In the genomic region with DNA sequence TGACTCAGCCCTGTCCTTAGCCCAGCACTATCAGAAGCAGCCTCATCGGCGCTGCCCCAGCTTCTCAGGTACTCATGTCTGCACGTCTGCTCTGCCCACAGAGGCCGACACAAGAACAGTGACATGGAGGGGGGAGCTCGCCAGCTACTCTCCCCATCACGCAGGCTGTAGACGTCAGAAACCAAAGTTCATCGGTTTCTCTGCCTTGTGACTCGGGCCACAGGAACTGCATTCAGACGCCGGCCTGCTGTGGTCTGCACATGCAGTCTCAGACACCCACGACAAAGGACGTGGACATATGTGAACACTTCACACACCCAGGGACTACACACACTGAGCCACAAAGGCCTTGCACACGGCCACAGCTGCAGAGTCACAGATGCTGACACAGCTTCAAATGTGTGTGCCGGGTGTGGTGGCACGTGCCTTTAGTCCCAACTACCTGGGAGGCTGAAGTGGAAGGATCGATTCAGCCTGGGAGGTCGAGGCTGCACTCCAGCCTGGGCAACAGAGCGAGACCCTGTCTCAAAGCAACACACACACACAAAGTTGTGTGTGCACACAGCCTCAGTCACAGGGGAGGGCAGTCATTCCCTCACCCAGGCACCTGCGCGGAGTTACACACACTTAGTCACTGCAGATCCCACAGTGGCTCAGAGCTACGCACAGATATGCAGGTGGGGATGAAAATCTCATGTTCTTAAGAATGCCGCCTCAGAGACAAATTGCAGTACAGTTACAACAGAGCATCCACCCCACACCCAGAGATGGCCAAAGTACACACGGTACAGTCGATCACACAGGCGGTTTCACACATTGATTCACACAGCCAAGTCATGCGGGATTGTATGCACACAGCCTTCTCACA, we compare ENCODE assay signal across 1 cellular context.
TF ChIP-seq lines count a peak whose summit lies in the region.

No MANE protein-coding gene starts in this region.

TF ChIP-seq in HepG2, 621 proteins besides CTCF, POLR2A, EP300 and RAD21 (continued from another document and continues in another):
- TF ChIP-seq, protein P1, sequence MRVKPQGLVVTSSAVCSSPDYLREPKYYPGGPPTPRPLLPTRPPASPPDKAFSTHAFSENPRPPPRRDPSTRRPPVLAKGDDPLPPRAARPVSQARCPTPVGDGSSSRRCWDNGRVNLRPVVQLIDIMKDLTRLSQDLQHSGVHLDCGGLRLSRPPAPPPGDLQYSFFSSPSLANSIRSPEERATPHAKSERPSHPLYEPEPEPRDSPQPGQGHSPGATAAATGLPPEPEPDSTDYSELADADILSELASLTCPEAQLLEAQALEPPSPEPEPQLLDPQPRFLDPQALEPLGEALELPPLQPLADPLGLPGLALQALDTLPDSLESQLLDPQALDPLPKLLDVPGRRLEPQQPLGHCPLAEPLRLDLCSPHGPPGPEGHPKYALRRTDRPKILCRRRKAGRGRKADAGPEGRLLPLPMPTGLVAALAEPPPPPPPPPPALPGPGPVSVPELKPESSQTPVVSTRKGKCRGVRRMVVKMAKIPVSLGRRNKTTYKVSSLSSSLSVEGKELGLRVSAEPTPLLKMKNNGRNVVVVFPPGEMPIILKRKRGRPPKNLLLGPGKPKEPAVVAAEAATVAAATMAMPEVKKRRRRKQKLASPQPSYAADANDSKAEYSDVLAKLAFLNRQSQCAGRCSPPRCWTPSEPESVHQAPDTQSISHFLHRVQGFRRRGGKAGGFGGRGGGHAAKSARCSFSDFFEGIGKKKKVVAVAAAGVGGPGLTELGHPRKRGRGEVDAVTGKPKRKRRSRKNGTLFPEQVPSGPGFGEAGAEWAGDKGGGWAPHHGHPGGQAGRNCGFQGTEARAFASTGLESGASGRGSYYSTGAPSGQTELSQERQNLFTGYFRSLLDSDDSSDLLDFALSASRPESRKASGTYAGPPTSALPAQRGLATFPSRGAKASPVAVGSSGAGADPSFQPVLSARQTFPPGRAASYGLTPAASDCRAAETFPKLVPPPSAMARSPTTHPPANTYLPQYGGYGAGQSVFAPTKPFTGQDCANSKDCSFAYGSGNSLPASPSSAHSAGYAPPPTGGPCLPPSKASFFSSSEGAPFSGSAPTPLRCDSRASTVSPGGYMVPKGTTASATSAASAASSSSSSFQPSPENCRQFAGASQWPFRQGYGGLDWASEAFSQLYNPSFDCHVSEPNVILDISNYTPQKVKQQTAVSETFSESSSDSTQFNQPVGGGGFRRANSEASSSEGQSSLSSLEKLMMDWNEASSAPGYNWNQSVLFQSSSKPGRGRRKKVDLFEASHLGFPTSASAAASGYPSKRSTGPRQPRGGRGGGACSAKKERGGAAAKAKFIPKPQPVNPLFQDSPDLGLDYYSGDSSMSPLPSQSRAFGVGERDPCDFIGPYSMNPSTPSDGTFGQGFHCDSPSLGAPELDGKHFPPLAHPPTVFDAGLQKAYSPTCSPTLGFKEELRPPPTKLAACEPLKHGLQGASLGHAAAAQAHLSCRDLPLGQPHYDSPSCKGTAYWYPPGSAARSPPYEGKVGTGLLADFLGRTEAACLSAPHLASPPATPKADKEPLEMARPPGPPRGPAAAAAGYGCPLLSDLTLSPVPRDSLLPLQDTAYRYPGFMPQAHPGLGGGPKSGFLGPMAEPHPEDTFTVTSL (CRISPR knock-in tag; IDR thresholded peaks at IDR 0.05; ENCODE audit: borderline replicate concordance), result peak; percentile 68
- TF ChIP-seq SMC3 (IDR thresholded peaks at IDR 0.05; ENCODE audit: low read length), result peak; percentile 1; the same call in 1 of the 2 replicates
- no peak for TF ChIP-seq RBM22 (optimal IDR thresholded peaks at IDR 0.05; ENCODE audit: low read length)
- TF ChIP-seq RFX5 (IDR thresholded peaks at IDR 0.05; ENCODE audit: low read depth, low read length), result no peak
- TF ChIP-seq PITX1 (CRISPR knock-in tag; IDR thresholded peaks at IDR 0.05), result no peak
- 0 out of 2 replicates have a peak, but pooled peaks have one; percentile 60 for TF ChIP-seq ZBTB3 (CRISPR knock-in tag; IDR thresholded peaks at IDR 0.05; ENCODE audit: borderline replicate concordance, low read depth)
- TF ChIP-seq ARHGAP35 (CRISPR knock-in tag; IDR thresholded peaks at IDR 0.05; ENCODE audit: borderline replicate concordance), result no peak
- TF ChIP-seq NFE2 (CRISPR knock-in tag; IDR thresholded peaks at IDR 0.05), result no peak; the same call in none of the 2 replicates
- no peak for TF ChIP-seq HDAC6 (IDR thresholded peaks at IDR 0.05; ENCODE audit: low read depth, low read length)
- no peak for TF ChIP-seq MBD4 (IDR thresholded peaks at IDR 0.05; ENCODE audit: borderline replicate concordance, low read length)
- no peak; the same call in 1 of the 2 replicates for TF ChIP-seq JDP2 (CRISPR knock-in tag; IDR thresholded peaks at IDR 0.05; ENCODE audit: borderline replicate concordance)
- TF ChIP-seq KLF16 (CRISPR knock-in tag; IDR thresholded peaks at IDR 0.05), result peak in 1 of 2 experiments; percentile 86; a peak in 2 of 4 replicates
- TF ChIP-seq PLRG1 (conservative IDR thresholded peaks at IDR 0.05), result no peak
- TF ChIP-seq, protein P2, sequence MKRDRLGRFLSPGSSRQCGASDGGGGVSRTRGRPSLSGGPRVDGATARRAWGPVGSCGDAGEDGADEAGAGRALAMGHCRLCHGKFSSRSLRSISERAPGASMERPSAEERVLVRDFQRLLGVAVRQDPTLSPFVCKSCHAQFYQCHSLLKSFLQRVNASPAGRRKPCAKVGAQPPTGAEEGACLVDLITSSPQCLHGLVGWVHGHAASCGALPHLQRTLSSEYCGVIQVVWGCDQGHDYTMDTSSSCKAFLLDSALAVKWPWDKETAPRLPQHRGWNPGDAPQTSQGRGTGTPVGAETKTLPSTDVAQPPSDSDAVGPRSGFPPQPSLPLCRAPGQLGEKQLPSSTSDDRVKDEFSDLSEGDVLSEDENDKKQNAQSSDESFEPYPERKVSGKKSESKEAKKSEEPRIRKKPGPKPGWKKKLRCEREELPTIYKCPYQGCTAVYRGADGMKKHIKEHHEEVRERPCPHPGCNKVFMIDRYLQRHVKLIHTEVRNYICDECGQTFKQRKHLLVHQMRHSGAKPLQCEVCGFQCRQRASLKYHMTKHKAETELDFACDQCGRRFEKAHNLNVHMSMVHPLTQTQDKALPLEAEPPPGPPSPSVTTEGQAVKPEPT (CRISPR knock-in tag; IDR thresholded peaks at IDR 0.05; ENCODE audit: low read depth), result peak; percentile 63; the same call in 1 of the 2 replicates
- TF ChIP-seq ZNF335 (CRISPR knock-in tag; IDR thresholded peaks at IDR 0.05), result 0 out of 2 replicates have a peak, but pooled peaks have one; percentile 78
- TF ChIP-seq ZNF382 (CRISPR knock-in tag; IDR thresholded peaks at IDR 0.05; ENCODE audit: borderline replicate concordance), result no peak
- TF ChIP-seq, protein P3, sequence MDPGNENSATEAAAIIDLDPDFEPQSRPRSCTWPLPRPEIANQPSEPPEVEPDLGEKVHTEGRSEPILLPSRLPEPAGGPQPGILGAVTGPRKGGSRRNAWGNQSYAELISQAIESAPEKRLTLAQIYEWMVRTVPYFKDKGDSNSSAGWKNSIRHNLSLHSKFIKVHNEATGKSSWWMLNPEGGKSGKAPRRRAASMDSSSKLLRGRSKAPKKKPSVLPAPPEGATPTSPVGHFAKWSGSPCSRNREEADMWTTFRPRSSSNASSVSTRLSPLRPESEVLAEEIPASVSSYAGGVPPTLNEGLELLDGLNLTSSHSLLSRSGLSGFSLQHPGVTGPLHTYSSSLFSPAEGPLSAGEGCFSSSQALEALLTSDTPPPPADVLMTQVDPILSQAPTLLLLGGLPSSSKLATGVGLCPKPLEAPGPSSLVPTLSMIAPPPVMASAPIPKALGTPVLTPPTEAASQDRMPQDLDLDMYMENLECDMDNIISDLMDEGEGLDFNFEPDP (CRISPR knock-in tag; conservative IDR thresholded peaks at IDR 0.05), result 0 out of 2 replicates have a peak, but pooled peaks have one; percentile 74
- peak; percentile 39 for TF ChIP-seq NFYB (CRISPR knock-in tag; IDR thresholded peaks at IDR 0.05)
- TF ChIP-seq CEBPG (CRISPR knock-in tag; IDR thresholded peaks at IDR 0.05), result peak; percentile 47
- TF ChIP-seq MAF1 (CRISPR knock-in tag; IDR thresholded peaks at IDR 0.05; ENCODE audit: borderline replicate concordance), result no peak
- no peak for TF ChIP-seq XBP1 (CRISPR knock-in tag; IDR thresholded peaks at IDR 0.05)
- TF ChIP-seq, protein P4, sequence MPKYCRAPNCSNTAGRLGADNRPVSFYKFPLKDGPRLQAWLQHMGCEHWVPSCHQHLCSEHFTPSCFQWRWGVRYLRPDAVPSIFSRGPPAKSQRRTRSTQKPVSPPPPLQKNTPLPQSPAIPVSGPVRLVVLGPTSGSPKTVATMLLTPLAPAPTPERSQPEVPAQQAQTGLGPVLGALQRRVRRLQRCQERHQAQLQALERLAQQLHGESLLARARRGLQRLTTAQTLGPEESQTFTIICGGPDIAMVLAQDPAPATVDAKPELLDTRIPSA (CRISPR knock-in tag; IDR thresholded peaks at IDR 0.05; ENCODE audit: borderline replicate concordance), result no peak
- peak; percentile 63; the same call in 1 of the 2 replicates for TF ChIP-seq ZNF83 (CRISPR knock-in tag; IDR thresholded peaks at IDR 0.05; ENCODE audit: borderline replicate concordance)
- peak; percentile 48; the same call in 1 of the 2 replicates for TF ChIP-seq NFE2L1 (CRISPR knock-in tag; IDR thresholded peaks at IDR 0.05; ENCODE audit: borderline replicate concordance)
- TF ChIP-seq SALL2 (CRISPR knock-in tag; IDR thresholded peaks at IDR 0.05), result peak; percentile 1; the same call in 1 of the 2 replicates
- TF ChIP-seq MXI1 (IDR thresholded peaks at IDR 0.05; ENCODE audit: borderline replicate concordance, low read depth, low read length), result peak; percentile 86; the same call in 2 of the 3 replicates
- no peak for TF ChIP-seq SMARCC2 (IDR thresholded peaks at IDR 0.05)
- TF ChIP-seq, protein P5, sequence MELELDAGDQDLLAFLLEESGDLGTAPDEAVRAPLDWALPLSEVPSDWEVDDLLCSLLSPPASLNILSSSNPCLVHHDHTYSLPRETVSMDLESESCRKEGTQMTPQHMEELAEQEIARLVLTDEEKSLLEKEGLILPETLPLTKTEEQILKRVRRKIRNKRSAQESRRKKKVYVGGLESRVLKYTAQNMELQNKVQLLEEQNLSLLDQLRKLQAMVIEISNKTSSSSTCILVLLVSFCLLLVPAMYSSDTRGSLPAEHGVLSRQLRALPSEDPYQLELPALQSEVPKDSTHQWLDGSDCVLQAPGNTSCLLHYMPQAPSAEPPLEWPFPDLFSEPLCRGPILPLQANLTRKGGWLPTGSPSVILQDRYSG (CRISPR knock-in tag; IDR thresholded peaks at IDR 0.05), result no peak
- no peak; the same call in 1 of the 2 replicates for TF ChIP-seq ZNF263 (CRISPR knock-in tag; IDR thresholded peaks at IDR 0.05)
- 0 out of 2 replicates have a peak, but pooled peaks have one; percentile 62 for TF ChIP-seq JUN (CRISPR knock-in tag; IDR thresholded peaks at IDR 0.05)
- TF ChIP-seq HNRNPH1 (optimal IDR thresholded peaks at IDR 0.05; ENCODE audit: low read depth, low read length), result no peak
- TF ChIP-seq ZNF557 (CRISPR knock-in tag; IDR thresholded peaks at IDR 0.05), result peak; percentile 68; the same call in 1 of the 2 replicates
- no peak for TF ChIP-seq ISX (CRISPR knock-in tag; conservative IDR thresholded peaks at IDR 0.05)
- no peak for TF ChIP-seq ZNF530 (CRISPR knock-in tag; IDR thresholded peaks at IDR 0.05; ENCODE audit: low read depth)
- TF ChIP-seq PPARG (CRISPR knock-in tag; conservative IDR thresholded peaks at IDR 0.05), result no peak
- TF ChIP-seq, protein P6, sequence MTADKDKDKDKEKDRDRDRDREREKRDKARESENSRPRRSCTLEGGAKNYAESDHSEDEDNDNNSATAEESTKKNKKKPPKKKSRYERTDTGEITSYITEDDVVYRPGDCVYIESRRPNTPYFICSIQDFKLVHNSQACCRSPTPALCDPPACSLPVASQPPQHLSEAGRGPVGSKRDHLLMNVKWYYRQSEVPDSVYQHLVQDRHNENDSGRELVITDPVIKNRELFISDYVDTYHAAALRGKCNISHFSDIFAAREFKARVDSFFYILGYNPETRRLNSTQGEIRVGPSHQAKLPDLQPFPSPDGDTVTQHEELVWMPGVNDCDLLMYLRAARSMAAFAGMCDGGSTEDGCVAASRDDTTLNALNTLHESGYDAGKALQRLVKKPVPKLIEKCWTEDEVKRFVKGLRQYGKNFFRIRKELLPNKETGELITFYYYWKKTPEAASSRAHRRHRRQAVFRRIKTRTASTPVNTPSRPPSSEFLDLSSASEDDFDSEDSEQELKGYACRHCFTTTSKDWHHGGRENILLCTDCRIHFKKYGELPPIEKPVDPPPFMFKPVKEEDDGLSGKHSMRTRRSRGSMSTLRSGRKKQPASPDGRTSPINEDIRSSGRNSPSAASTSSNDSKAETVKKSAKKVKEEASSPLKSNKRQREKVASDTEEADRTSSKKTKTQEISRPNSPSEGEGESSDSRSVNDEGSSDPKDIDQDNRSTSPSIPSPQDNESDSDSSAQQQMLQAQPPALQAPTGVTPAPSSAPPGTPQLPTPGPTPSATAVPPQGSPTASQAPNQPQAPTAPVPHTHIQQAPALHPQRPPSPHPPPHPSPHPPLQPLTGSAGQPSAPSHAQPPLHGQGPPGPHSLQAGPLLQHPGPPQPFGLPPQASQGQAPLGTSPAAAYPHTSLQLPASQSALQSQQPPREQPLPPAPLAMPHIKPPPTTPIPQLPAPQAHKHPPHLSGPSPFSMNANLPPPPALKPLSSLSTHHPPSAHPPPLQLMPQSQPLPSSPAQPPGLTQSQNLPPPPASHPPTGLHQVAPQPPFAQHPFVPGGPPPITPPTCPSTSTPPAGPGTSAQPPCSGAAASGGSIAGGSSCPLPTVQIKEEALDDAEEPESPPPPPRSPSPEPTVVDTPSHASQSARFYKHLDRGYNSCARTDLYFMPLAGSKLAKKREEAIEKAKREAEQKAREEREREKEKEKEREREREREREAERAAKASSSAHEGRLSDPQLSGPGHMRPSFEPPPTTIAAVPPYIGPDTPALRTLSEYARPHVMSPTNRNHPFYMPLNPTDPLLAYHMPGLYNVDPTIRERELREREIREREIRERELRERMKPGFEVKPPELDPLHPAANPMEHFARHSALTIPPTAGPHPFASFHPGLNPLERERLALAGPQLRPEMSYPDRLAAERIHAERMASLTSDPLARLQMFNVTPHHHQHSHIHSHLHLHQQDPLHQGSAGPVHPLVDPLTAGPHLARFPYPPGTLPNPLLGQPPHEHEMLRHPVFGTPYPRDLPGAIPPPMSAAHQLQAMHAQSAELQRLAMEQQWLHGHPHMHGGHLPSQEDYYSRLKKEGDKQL (CRISPR knock-in tag; IDR thresholded peaks at IDR 0.05; ENCODE audit: low read depth), result no peak
- no peak for TF ChIP-seq ZNF33B (CRISPR knock-in tag; IDR thresholded peaks at IDR 0.05)
- TF ChIP-seq FOXO1 (CRISPR knock-in tag; IDR thresholded peaks at IDR 0.05), result peak; percentile 20; the same call in 1 of the 2 replicates
- TF ChIP-seq ZBTB38 (CRISPR knock-in tag; IDR thresholded peaks at IDR 0.05), result peak; percentile 66
- TF ChIP-seq, protein P7, sequence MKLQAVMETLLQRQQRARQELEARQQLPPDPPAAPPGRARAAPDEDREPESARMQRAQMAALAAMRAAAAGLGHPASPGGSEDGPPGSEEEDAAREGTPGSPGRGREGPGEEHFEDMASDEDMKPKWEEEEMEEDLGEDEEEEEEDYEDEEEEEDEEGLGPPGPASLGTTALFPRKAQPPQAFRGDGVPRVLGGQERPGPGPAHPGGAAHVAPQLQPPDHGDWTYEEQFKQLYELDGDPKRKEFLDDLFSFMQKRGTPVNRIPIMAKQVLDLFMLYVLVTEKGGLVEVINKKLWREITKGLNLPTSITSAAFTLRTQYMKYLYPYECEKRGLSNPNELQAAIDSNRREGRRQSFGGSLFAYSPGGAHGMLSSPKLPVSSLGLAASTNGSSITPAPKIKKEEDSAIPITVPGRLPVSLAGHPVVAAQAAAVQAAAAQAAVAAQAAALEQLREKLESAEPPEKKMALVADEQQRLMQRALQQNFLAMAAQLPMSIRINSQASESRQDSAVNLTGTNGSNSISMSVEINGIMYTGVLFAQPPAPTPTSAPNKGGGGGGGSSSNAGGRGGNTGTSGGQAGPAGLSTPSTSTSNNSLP (IDR thresholded peaks at IDR 0.05; ENCODE audit: low read depth, low read length), result 0 out of 2 replicates have a peak, but pooled peaks have one; percentile 8
- no peak for TF ChIP-seq ZNF850 (CRISPR knock-in tag; conservative IDR thresholded peaks at IDR 0.05)
